8 cellular contexts compared by ENCODE assay signal in genomic region chr7:157138101-157138423, GRCh38. TPM values are rescaled to one million over a fixed set of nuclear protein-coding genes. Genes with fewer than 3 reads are reported as not detected.
A peak's percentile ranks its signal among the peaks of the same experiment; 100 is the strongest.
DNase-seq lines count a peak whose midpoint lies in the region; ATAC-seq and TF ChIP-seq lines count a peak whose summit lies in the region.

No MANE protein-coding gene starts in this region.

- TF ChIP-seq CTCF in astrocyte of the cerebellum (IDR thresholded peaks at IDR 0.05; ENCODE audit: low read depth, low read length, missing control alignments), result no peak
- TF ChIP-seq CTCF in lower lobe of right lung (IDR thresholded peaks at IDR 0.05), result no peak
- TF ChIP-seq CTCF in type B pancreatic cell (conservative IDR thresholded peaks at IDR 0.05), result no peak

- peaks cover 12% of the 10 kb centered on the region for H3K36me3 ChIP-seq in lower lobe of right lung

- peak overlapping the region; percentile 93 for H3K27ac Mint-ChIP-seq in activated naive CD4-positive, alpha-beta T cell treated with anti-CD3 and anti-CD28 coated beads, Interleukin-2, amount 50 U/mL, for 24 hours
- H3K27ac Mint-ChIP-seq in type B pancreatic cell, result peak overlapping the region; percentile 87

- no peaks in the 10 kb centered on the region for H3K9me3 ChIP-seq in lower lobe of right lung

- H3K4me3 ChIP-seq in astrocyte of the cerebellum (ENCODE audit: low read depth, low read length) (peak overlapping the region; percentile 48), lower lobe of right lung (peak overlapping the region; percentile 84)

- H3K27me3 ChIP-seq in lower lobe of right lung (ENCODE audit: low read depth), result no peaks in the 10 kb centered on the region

- H3K27me3 Mint-ChIP-seq in activated naive CD4-positive, alpha-beta T cell treated with anti-CD3 and anti-CD28 coated beads, Interleukin-2, amount 50 U/mL, for 24 hours, result no peaks in the 10 kb centered on the region
- no peaks in the 10 kb centered on the region for H3K27me3 Mint-ChIP-seq in type B pancreatic cell

- no peaks in the 10 kb centered on the region for H3K9me3 Mint-ChIP-seq in activated naive CD4-positive, alpha-beta T cell treated with anti-CD3 and anti-CD28 coated beads, Interleukin-2, amount 50 U/mL, for 24 hours
- peaks cover 4% of the 10 kb centered on the region for H3K9me3 Mint-ChIP-seq in type B pancreatic cell

- peaks cover 11% of the 10 kb centered on the region for H3K36me3 Mint-ChIP-seq in activated naive CD4-positive, alpha-beta T cell treated with anti-CD3 and anti-CD28 coated beads, Interleukin-2, amount 50 U/mL, for 24 hours
- peaks cover 16% of the 10 kb centered on the region for H3K36me3 Mint-ChIP-seq in type B pancreatic cell

- intact Hi-C loops in lower lobe of right lung (cut with DNase I), result no loop called here

- DNase-seq in activated naive CD4-positive, alpha-beta T cell treated with Interleukin-2 at 50 U/mL for 16 hours, result no peak
- DNase-seq in astrocyte of the cerebellum (ENCODE audit: low read depth) (no peak), lower lobe of right lung (no peak), type B pancreatic cell (ENCODE audit: extremely low spot score, unreplicated experiment) (no peak), kidney tubule cell (ENCODE audit: low spot score) (no peak), NCI-H1092 (lab: John Stamatoyannopoulos, UW) (no peak)

- H3K4me1 Mint-ChIP-seq in activated naive CD4-positive, alpha-beta T cell treated with anti-CD3 and anti-CD28 coated beads, Interleukin-2, amount 50 U/mL, for 24 hours, result peaks cover 35% of the 10 kb centered on the region
- H3K4me1 Mint-ChIP-seq in type B pancreatic cell (ENCODE audit: unreplicated experiment), result peaks cover 27% of the 10 kb centered on the region

- H3K4me1 ChIP-seq in lower lobe of right lung, result peaks cover 25% of the 10 kb centered on the region

- H3K27ac ChIP-seq in lower lobe of right lung, result peak overlapping the region; percentile 90

- in situ Hi-C loops in astrocyte of the cerebellum (cut with HindIII; ENCODE audit: low sequenced_read_pairs), result no loop called here

- ATAC-seq in lower lobe of right lung, result no peak
- ATAC-seq in esophagus mucosa, result no peak

- H3K4me3 Mint-ChIP-seq in activated naive CD4-positive, alpha-beta T cell treated with anti-CD3 and anti-CD28 coated beads, Interleukin-2, amount 50 U/mL, for 24 hours, result peak overlapping the region; percentile 82
- H3K4me3 Mint-ChIP-seq in type B pancreatic cell, result peak overlapping the region; percentile 89

RNA-seq across cellular contexts. Expression of gene UBE3C, which starts 0.7 kb away (rescaled TPM):
- total RNA-seq in lower lobe of right lung (55.7 TPM), type B pancreatic cell (ENCODE audit: low replicate concordance) (51.6 and 59.3 TPM in 2 replicates), esophagus mucosa (44.5 TPM)
